In the genomic region with DNA sequence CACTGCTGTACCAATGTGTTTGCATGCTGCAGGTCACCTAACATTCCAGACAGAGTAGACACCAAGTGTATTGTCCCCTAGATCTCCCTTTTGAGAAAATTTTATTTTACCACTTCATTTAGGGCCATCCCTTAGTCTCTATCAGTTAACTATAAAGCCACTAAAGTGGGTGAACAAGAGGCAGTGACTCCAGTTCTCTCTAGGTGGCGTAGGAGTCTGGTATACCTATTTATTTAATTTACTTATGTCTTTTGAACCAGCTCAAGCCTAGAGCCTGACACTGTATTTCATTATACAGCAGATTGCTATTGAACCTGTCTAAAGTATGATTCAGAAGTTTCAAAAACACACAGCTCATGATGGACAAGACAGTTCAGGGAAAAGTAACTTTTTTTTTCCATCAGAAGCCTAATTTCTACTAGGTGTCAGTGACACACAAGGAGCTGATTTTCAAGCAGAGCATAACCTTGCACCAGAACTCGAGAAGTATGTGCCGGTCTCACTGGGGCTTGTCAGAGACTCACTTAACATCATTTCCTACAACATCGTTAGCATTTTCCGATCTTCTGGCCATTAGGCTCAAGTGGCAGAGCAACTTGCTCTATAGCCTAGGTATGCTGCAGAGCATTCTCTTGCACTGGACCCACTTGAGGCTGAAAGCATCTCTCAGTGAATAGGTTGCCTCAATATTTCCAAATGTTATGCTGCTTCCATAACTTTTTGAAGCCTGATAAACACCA, we compare ENCODE assay signal across 13 cellular contexts.
A peak's percentile ranks its signal among the peaks of the same experiment; 100 is the strongest.
DNase-seq lines count a peak whose midpoint lies in the region; ATAC-seq and TF ChIP-seq lines count a peak whose summit lies in the region.
"Had no signal": no experiment of that assay in that cellular context is flagged by ENCODE, and none has a peak within 500 bp of the region (broad histone marks: within the 10 kb centered on the region; RNA-seq: fewer than 3 reads in every experiment).

No MANE protein-coding gene starts in this region.

- POLR2A ChIA-PET in activated CD4-positive, alpha-beta memory T cell treated with anti-CD3 and anti-CD28 coated beads, Interleukin-2, amount 10 ng/mL, durations not matched to agents 7 days and 5 days (lab: Charles Lee), result no interaction called here

- H3K4me3 ChIP-seq in Karpas-422 (ENCODE audit: low read length), result no peak overlapping the region
- no peak overlapping the region for H3K4me3 ChIP-seq in WERI-Rb-1 (ENCODE audit: low read depth, low read length)
- H3K4me3 ChIP-seq: suprapubic skin had no signal

- no peaks in the 10 kb centered on the region for H3K27me3 Mint-ChIP-seq in nephron progenitor cell (ENCODE audit: low read depth, poor library complexity)
- H3K27me3 Mint-ChIP-seq in activated CD4-positive, alpha-beta memory T cell treated with anti-CD3 and anti-CD28 coated beads, Interleukin-2, amount 10 ng/mL, durations not matched to agents 7 days and 5 days, result no peaks in the 10 kb centered on the region

- no peaks in the 10 kb centered on the region for H3K27me3 ChIP-seq in Karpas-422 (ENCODE audit: low read length)
- H3K27me3 ChIP-seq in WERI-Rb-1 (ENCODE audit: insufficient read depth, low read depth, severe bottlenecking), result no peaks in the 10 kb centered on the region
- H3K27me3 ChIP-seq: suprapubic skin had no signal

- H3K27ac Mint-ChIP-seq in nephron progenitor cell, result no peak overlapping the region
- no peak overlapping the region for H3K27ac Mint-ChIP-seq in activated CD4-positive, alpha-beta memory T cell treated with anti-CD3 and anti-CD28 coated beads, Interleukin-2, amount 10 ng/mL, durations not matched to agents 7 days and 5 days

- H3K36me3 Mint-ChIP-seq in nephron progenitor cell (ENCODE audit: low read depth), result no peaks in the 10 kb centered on the region
- no peaks in the 10 kb centered on the region for H3K36me3 Mint-ChIP-seq in activated CD4-positive, alpha-beta memory T cell treated with anti-CD3 and anti-CD28 coated beads, Interleukin-2, amount 10 ng/mL, durations not matched to agents 7 days and 5 days (ENCODE audit: low read depth)

- no peaks in the 10 kb centered on the region for H3K9me3 Mint-ChIP-seq in nephron progenitor cell
- H3K9me3 Mint-ChIP-seq in activated CD4-positive, alpha-beta memory T cell treated with anti-CD3 and anti-CD28 coated beads, Interleukin-2, amount 10 ng/mL, durations not matched to agents 7 days and 5 days, result peaks cover 5% of the 10 kb centered on the region

- H3K36me3 ChIP-seq in Karpas-422 (ENCODE audit: insufficient read depth, low read length) (no peaks in the 10 kb centered on the region), WERI-Rb-1 (no peaks in the 10 kb centered on the region)
- H3K36me3 ChIP-seq: suprapubic skin had no signal

- TF ChIP-seq CTCF in WERI-Rb-1 (IDR thresholded peaks at IDR 0.05; ENCODE audit: low read depth, low read length), result 0 out of 2 replicates have a peak, but pooled peaks have one; percentile 13
- peak; percentile 12 for TF ChIP-seq CTCF in nephron progenitor cell (IDR thresholded peaks at IDR 0.05)

- H3K9me2 ChIP-seq in Karpas-422 (replicated peaks; ENCODE audit: insufficient read depth, low read length), result no peaks in the 10 kb centered on the region

- CTCF ChIA-PET in activated CD4-positive, alpha-beta memory T cell treated with anti-CD3 and anti-CD28 coated beads, Interleukin-2, amount 10 ng/mL, durations not matched to agents 7 days and 5 days (lab: Charles Lee), result no interaction called here

- H3K79me2 ChIP-seq in Karpas-422 (ENCODE audit: low read length), result no peaks in the 10 kb centered on the region

- H3K9me3 ChIP-seq in Karpas-422 (ENCODE audit: low read length) (no peaks in the 10 kb centered on the region), WERI-Rb-1 (ENCODE audit: severe bottlenecking) (no peaks in the 10 kb centered on the region)
- H3K9me3 ChIP-seq: suprapubic skin had no signal

- no peak overlapping the region for H3K4me3 Mint-ChIP-seq in nephron progenitor cell
- H3K4me3 Mint-ChIP-seq in activated CD4-positive, alpha-beta memory T cell treated with anti-CD3 and anti-CD28 coated beads, Interleukin-2, amount 10 ng/mL, durations not matched to agents 7 days and 5 days, result no peak overlapping the region

- ATAC-seq in GM21825 (IDR thresholded peaks at IDR 0.05; ENCODE audit: unreplicated experiment), result no peak

- H2AFZ ChIP-seq in Karpas-422 (ENCODE audit: low read length), result no peak overlapping the region

- no peak overlapping the region for H3K4me2 ChIP-seq in Karpas-422 (ENCODE audit: low read depth, low read length, poor library complexity, severe bottlenecking)

- H3K9ac ChIP-seq in Karpas-422 (ENCODE audit: low read length), result no peak overlapping the region

- peaks cover 6% of the 10 kb centered on the region for H3K4me1 Mint-ChIP-seq in nephron progenitor cell
- H3K4me1 Mint-ChIP-seq in activated CD4-positive, alpha-beta memory T cell treated with anti-CD3 and anti-CD28 coated beads, Interleukin-2, amount 10 ng/mL, durations not matched to agents 7 days and 5 days, result no peaks in the 10 kb centered on the region

- no peaks in the 10 kb centered on the region for H4K20me1 ChIP-seq in Karpas-422 (ENCODE audit: insufficient read depth, low read depth, low read length)

- no peak overlapping the region for H3K27ac ChIP-seq in Karpas-422 (ENCODE audit: low read length)
- no peak overlapping the region for H3K27ac ChIP-seq in WERI-Rb-1
- H3K27ac ChIP-seq: suprapubic skin had no signal

- H3K4me1 ChIP-seq in Karpas-422 (ENCODE audit: low read length), result no peaks in the 10 kb centered on the region
- H3K4me1 ChIP-seq: suprapubic skin had no signal

- DNase-seq in DMS 273 (lab: John Stamatoyannopoulos, UW; ENCODE audit: unreplicated experiment) (peak; percentile 33), DMS 273 treated with DMSO at 0.1 percent for 48 hours (lab: John Stamatoyannopoulos, UW) (no peak), Karpas-422 (peak; percentile 57), WERI-Rb-1 (peak; percentile 18), nephron progenitor cell (no peak), AG08395 (ENCODE audit: low spot score) (no peak)
- DNase-seq in activated CD4-positive, alpha-beta memory T cell treated with anti-CD3 and anti-CD28 coated beads, Interleukin-2, amount 10 ng/mL, durations not matched to agents 7 days and 5 days, result no peak
- DNase-seq: 8988T, hypothalamus, NCI-H187 treated with DMSO at 0.1 percent for 48 hours, retina had no signal

Comparison
In these comparisons a context has a peak if more than half of its experiments do, and no peak if none do; other contexts are left out.
1. DNase-seq: peak in DMS 273 (single experiment), Karpas-422 (single experiment) and WERI-Rb-1 (single experiment); none in DMS 273 treated with DMSO at 0.1 percent for 48 hours (single experiment), nephron progenitor cell (single experiment), AG08395 (single experiment) and activated CD4-positive, alpha-beta memory T cell treated with anti-CD3 and anti-CD28 coated beads, Interleukin-2, amount 10 ng/mL, durations not matched to agents 7 days and 5 days (single experiment).